ENCODE assay signal across 7 cellular contexts in the genomic region with DNA sequence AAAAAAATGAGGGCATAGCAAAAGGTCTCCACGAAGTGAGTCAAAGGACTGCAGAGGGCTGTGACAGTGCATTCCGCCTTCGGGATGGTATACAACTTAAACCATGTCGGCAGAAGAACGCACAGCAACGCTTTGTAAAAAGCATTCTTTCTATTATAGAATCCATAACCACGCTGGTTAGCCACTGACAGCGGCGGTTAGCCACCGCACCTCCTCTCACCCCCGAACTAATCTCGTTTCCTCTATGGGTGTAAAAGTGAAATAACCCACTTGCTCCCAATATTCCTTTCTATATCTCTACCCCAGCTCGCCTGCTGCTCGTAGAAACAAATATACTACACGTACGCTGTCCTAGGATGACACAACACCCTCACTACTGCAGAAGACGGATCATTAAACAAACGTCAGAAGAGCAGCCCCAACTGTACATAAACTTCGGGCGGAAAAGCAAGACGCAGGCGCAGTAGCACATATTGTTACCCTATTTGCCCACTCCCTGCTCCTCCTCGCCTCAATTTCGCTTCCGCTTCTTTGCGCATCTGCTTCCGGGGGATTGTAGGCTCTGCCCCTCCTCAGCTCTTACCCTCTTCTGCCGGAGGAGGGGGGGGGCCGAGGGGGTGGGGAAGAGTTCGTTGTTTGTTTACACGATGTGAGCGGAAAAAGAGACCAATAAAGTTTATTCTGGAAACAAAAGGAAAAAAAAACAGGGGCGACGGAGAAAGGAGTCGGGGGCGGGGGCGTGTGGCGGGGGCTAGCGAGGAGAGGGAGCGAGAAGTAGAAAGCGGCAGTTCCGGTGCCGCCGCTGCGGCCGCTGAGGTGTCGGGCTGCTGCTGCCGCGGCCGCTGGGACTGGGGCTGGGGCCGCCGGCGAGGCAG.
DNase-seq lines count a peak whose midpoint lies in the region; ATAC-seq, FAIRE-seq and TF ChIP-seq lines count a peak whose summit lies in the region.

A gene (plus strand): TSS at position 787 of the 875 bp plus-strand sequence. CDS start 50,469 bp downstream, outside the sequence.

- H3K4me3 ChIP-seq in astrocyte of the cerebellum (ENCODE audit: low read depth, low read length) (peak within 1 kb of the TSS; percentile 91), retinal pigment epithelial cell (ENCODE audit: low read length) (peak within 1 kb of the TSS; percentile 89)

- DNase-seq in GM18507 (ENCODE audit: extremely low spot score, insufficient read length, low read depth) (peak; percentile 64), NCI-H2029 treated with DMSO at 0.1 percent for 48 hours (lab: John Stamatoyannopoulos, UW) (peak; percentile 98), T-helper 9 cell (peak; percentile 88), astrocyte of the cerebellum (ENCODE audit: low read depth) (peak; percentile 97), hypothalamus (lab: John Stamatoyannopoulos, UW) (peak; percentile 57 to 99 (median 94)), retinal pigment epithelial cell (ENCODE audit: low read depth) (peak; percentile 96)

- peak; percentile 99 for FAIRE-seq in GM18507 (lab: Jason Lieb, UNC)

- in situ Hi-C loops in astrocyte of the cerebellum (cut with HindIII; ENCODE audit: low sequenced_read_pairs), result no loop called here

- no peak for TF ChIP-seq CTCF in astrocyte of the cerebellum (IDR thresholded peaks at IDR 0.05; ENCODE audit: low read depth, low read length, missing control alignments)
- no peak for TF ChIP-seq CTCF in retinal pigment epithelial cell (conservative IDR thresholded peaks at IDR 0.05; ENCODE audit: low read depth, low read length)

- ATAC-seq in HG02981 (IDR thresholded peaks at IDR 0.05; ENCODE audit: unreplicated experiment), result peak; percentile 75

Comparison
In these comparisons a context has a peak if more than half of its experiments do, and no peak if none do; other contexts are left out.
1. Peak in every context shown above with its lines: DNase-seq, ATAC-seq and H3K4me3 ChIP-seq.